8 cellular contexts compared by ENCODE assay signal in genomic region chr6:104705095-104705707, GRCh38.
A peak's percentile ranks its signal among the peaks of the same experiment; 100 is the strongest.
DNase-seq lines count a peak whose midpoint lies in the region; ATAC-seq lines count a peak whose summit lies in the region.

No MANE protein-coding gene starts in this region.

- no peaks in the 10 kb centered on the region for H4K20me1 ChIP-seq in BLaER1 treated with 17β-estradiol and CSF1 and Interleukin-3, amounts not matched to agents 10 nM and 100 nM

- peak overlapping the region in 6 of 10 experiments; percentile 23 to 45 (median 30); a peak in 8 of 20 replicates for H3K4me3 ChIP-seq in BLaER1 treated with 17β-estradiol and CSF1 and Interleukin-3, amounts not matched to agents 10 nM and 100 nM
- H3K4me3 ChIP-seq in right cardiac atrium (ENCODE audit: low read length), result no peak overlapping the region

- H3K27me3 ChIP-seq in BLaER1 treated with 17β-estradiol and CSF1 and Interleukin-3, amounts not matched to agents 10 nM and 100 nM, result no peaks in the 10 kb centered on the region
- no peaks in the 10 kb centered on the region for H3K27me3 ChIP-seq in right cardiac atrium (ENCODE audit: control insufficient read depth, insufficient read depth)

- no peaks in the 10 kb centered on the region for H3K27me3 Mint-ChIP-seq in activated T-cell treated with anti-CD3 and anti-CD28 coated beads, Interleukin-2, amount 50 U/mL, for 24 hours
- H3K27me3 Mint-ChIP-seq in stimulated activated naive B cell treated with anti-CD40 and anti-IgM and Interleukin-4, amounts not matched to agents 10 μg/mL and 1 μg/mL and 100 μg/mL, for 72 hours, result no peaks in the 10 kb centered on the region

- H3K9ac ChIP-seq in BLaER1 treated with 17β-estradiol and CSF1 and Interleukin-3, amounts not matched to agents 10 nM and 100 nM, result peak overlapping the region; percentile 20 to 79 (median 68); a peak in 20 of 22 replicates

- ATAC-seq in right cardiac atrium, result peak; percentile 64 to 82
- no peak for ATAC-seq in GM21717 (IDR thresholded peaks at IDR 0.05; ENCODE audit: unreplicated experiment)
- ATAC-seq in HG02571 (IDR thresholded peaks at IDR 0.05; ENCODE audit: unreplicated experiment), result no peak
- ATAC-seq in stimulated activated naive B cell treated with anti-CD40 and anti-IgM and Interleukin-4, amounts not matched to agents 10 μg/mL and 1 μg/mL and 100 μg/mL, for 72 hours (replicated peaks), result no peak

- peak overlapping the region; percentile 30 for H3K4me3 Mint-ChIP-seq in activated T-cell treated with anti-CD3 and anti-CD28 coated beads, Interleukin-2, amount 50 U/mL, for 24 hours
- no peak overlapping the region for H3K4me3 Mint-ChIP-seq in stimulated activated naive B cell treated with anti-CD40 and anti-IgM and Interleukin-4, amounts not matched to agents 10 μg/mL and 1 μg/mL and 100 μg/mL, for 72 hours

- no peak for DNase-seq in activated T-cell treated with anti-CD3 and anti-CD28 coated beads, Interleukin-2, amount 50 U/mL, for 24 hours
- DNase-seq in right cardiac atrium (peak in 2 of 3 donors; percentile 10 to 54), substantia nigra (lab: John Stamatoyannopoulos, UW) (peak in 10 of 49 donors; percentile 0 to 25 (median 3))
- no peak for DNase-seq in stimulated activated naive B cell treated with anti-CD40 and anti-IgM and Interleukin-4, amounts not matched to agents 10 μg/mL and 1 μg/mL and 100 μg/mL, for 72 hours

- H3K9me3 Mint-ChIP-seq in activated T-cell treated with anti-CD3 and anti-CD28 coated beads, Interleukin-2, amount 50 U/mL, for 24 hours, result peaks cover 8% of the 10 kb centered on the region
- no peaks in the 10 kb centered on the region for H3K9me3 Mint-ChIP-seq in stimulated activated naive B cell treated with anti-CD40 and anti-IgM and Interleukin-4, amounts not matched to agents 10 μg/mL and 1 μg/mL and 100 μg/mL, for 72 hours

- intact Hi-C loops in right cardiac atrium (cut with DNase I), result no loop called here

- H3K27ac Mint-ChIP-seq in activated T-cell treated with anti-CD3 and anti-CD28 coated beads, Interleukin-2, amount 50 U/mL, for 24 hours, result peak overlapping the region; percentile 26
- no peak overlapping the region for H3K27ac Mint-ChIP-seq in stimulated activated naive B cell treated with anti-CD40 and anti-IgM and Interleukin-4, amounts not matched to agents 10 μg/mL and 1 μg/mL and 100 μg/mL, for 72 hours

- H3K36me3 ChIP-seq in BLaER1 treated with 17β-estradiol and CSF1 and Interleukin-3, amounts not matched to agents 10 nM and 100 nM, result peaks cover 0 to 4% (median 0%) of the 10 kb centered on the region in 11 experiments; a peak in 2 of 22 replicates
- H3K36me3 ChIP-seq in KOPT-K1 (ENCODE audit: insufficient read depth, low read length), result no peaks in the 10 kb centered on the region

- peaks cover 5 to 18% (median 13%) of the 10 kb centered on the region in 11 experiments; a peak in 16 of 22 replicates for H3K9me3 ChIP-seq in BLaER1 treated with 17β-estradiol and CSF1 and Interleukin-3, amounts not matched to agents 10 nM and 100 nM (replicated peaks in 1 of 11)
- H3K9me3 ChIP-seq in KOPT-K1 (ENCODE audit: insufficient read depth, low read length, poor library complexity, severe bottlenecking), result peaks cover 8% of the 10 kb centered on the region
- H3K9me3 ChIP-seq in right cardiac atrium (ENCODE audit: control insufficient read depth, low read length), result no peaks in the 10 kb centered on the region

- WGBS in right cardiac atrium, result 39% methylated on average over 8 of the region's 8 CpGs

- H3K4me2 ChIP-seq in BLaER1 treated with 17β-estradiol and CSF1 and Interleukin-3, amounts not matched to agents 10 nM and 100 nM, result peak overlapping the region; percentile 67 to 93 (median 86)

- peaks cover 37% of the 10 kb centered on the region for H3K4me1 Mint-ChIP-seq in activated T-cell treated with anti-CD3 and anti-CD28 coated beads, Interleukin-2, amount 50 U/mL, for 24 hours (ENCODE audit: low read depth)
- H3K4me1 Mint-ChIP-seq in stimulated activated naive B cell treated with anti-CD40 and anti-IgM and Interleukin-4, amounts not matched to agents 10 μg/mL and 1 μg/mL and 100 μg/mL, for 72 hours, result peaks cover 4 to 5% of the 10 kb centered on the region in 2 donors

- H3K4me1 ChIP-seq in BLaER1 treated with 17β-estradiol and CSF1 and Interleukin-3, amounts not matched to agents 10 nM and 100 nM, result peaks cover 29 to 79% (median 46%) of the 10 kb centered on the region in 10 experiments
- no peaks in the 10 kb centered on the region for H3K4me1 ChIP-seq in right cardiac atrium (ENCODE audit: control insufficient read depth, insufficient read depth, low read length)

- peak overlapping the region in 10 of 11 experiments; percentile 62 to 92 (median 87); a peak in 21 of 22 replicates for H3K27ac ChIP-seq in BLaER1 treated with 17β-estradiol and CSF1 and Interleukin-3, amounts not matched to agents 10 nM and 100 nM
- H3K27ac ChIP-seq in KOPT-K1 (ENCODE audit: low read depth, low read length, poor library complexity, severe bottlenecking), result peak overlapping the region; percentile 73
- no peak overlapping the region for H3K27ac ChIP-seq in right cardiac atrium (ENCODE audit: low read length)
- peak overlapping the region; percentile 31 for H3K27ac ChIP-seq in substantia nigra (ENCODE audit: low read depth, low read length, poor library complexity, severe bottlenecking)

- no peaks in the 10 kb centered on the region for H3K36me3 Mint-ChIP-seq in activated T-cell treated with anti-CD3 and anti-CD28 coated beads, Interleukin-2, amount 50 U/mL, for 24 hours (ENCODE audit: low read depth)
- H3K36me3 Mint-ChIP-seq in stimulated activated naive B cell treated with anti-CD40 and anti-IgM and Interleukin-4, amounts not matched to agents 10 μg/mL and 1 μg/mL and 100 μg/mL, for 72 hours, result no peaks in the 10 kb centered on the region

Comparison
In these comparisons a context has a peak if more than half of its experiments do, and no peak if none do; other contexts are left out.
1. DNase-seq: peak in right cardiac atrium (2 of 3); none in activated T-cell treated with anti-CD3 and anti-CD28 coated beads, Interleukin-2, amount 50 U/mL, for 24 hours (single experiment) and stimulated activated naive B cell treated with anti-CD40 and anti-IgM and Interleukin-4, amounts not matched to agents 10 μg/mL and 1 μg/mL and 100 μg/mL, for 72 hours (single experiment).
2. ATAC-seq: peak in right cardiac atrium (2 of 2); none in GM21717 (single experiment), HG02571 (single experiment) and stimulated activated naive B cell treated with anti-CD40 and anti-IgM and Interleukin-4, amounts not matched to agents 10 μg/mL and 1 μg/mL and 100 μg/mL, for 72 hours (0 of 2).